ENCODE assay signal across 20 cellular contexts in the genomic region with DNA sequence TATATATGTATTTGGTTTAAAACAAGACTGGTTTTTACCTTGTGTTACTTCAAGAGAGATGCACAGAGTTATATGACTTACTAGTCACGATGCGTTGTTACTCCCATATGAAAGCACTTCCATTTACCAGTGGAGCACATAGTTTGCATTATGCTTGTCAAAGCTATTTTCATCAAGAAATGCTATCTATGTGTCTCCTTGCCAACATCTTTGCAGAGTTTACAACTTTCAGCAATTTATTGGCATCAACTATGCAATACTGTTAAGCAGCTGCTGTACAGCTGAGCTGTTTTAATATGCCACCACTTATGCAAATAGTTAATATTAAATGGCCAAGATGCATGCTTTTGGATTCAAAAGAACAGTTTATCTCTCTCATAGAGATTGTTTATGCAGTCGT.
DNase-seq lines count a peak whose midpoint lies in the region; TF ChIP-seq lines count a peak whose summit lies in the region.
"Had no signal": no experiment of that assay in that cellular context is flagged by ENCODE, and none has a peak within 500 bp of the region (broad histone marks: within the 10 kb centered on the region; RNA-seq: fewer than 3 reads in every experiment).

No MANE protein-coding gene starts in this region.

- no peak for TF ChIP-seq CTCF in AG10803 (conservative IDR thresholded peaks at IDR 0.05; ENCODE audit: low read length)
- no peak for TF ChIP-seq CTCF in fibroblast of villous mesenchyme (IDR thresholded peaks at IDR 0.05; ENCODE audit: insufficient read depth, low read depth, low read length)

- DNase-seq in AG10803 (ENCODE audit: low read depth), result peak; percentile 34
- peak; percentile 15 for DNase-seq in GM04504 (ENCODE audit: low read depth)
- DNase-seq in fibroblast of gingiva (ENCODE audit: low read depth), result peak; percentile 80
- DNase-seq in fibroblast of villous mesenchyme (ENCODE audit: low read depth), result peak; percentile 28
- DNase-seq in activated CD4-positive, alpha-beta T cell treated with anti-CD3 and anti-CD28 coated beads for 1 hour, result no peak
- DNase-seq in central memory CD4-positive, alpha-beta T cell, result no peak
- DNase-seq in NOMO-1 treated with DMSO at 0.1 percent for 48 hours (lab: John Stamatoyannopoulos, UW; ENCODE audit: unreplicated experiment), result no peak
- DNase-seq: 8988T; ACHN; Caco-2; CD4-positive, CD25-positive, alpha-beta regulatory T cell; CD8-positive, alpha-beta T cell; DMS153; DMS79; GF-D8; GOT3; HFFc6 had no signal

- H3K4me3 ChIP-seq in AG10803 (ENCODE audit: low read length) (no peak overlapping the region), fibroblast of villous mesenchyme (ENCODE audit: low read depth, low read length) (no peak overlapping the region)
- H3K4me3 ChIP-seq: A549, BLaER1, HAP-1 had no signal

Comparison
In these comparisons a context has a peak if more than half of its experiments do, and no peak if none do; other contexts are left out.
1. DNase-seq: peak in AG10803 (single experiment), GM04504 (single experiment), fibroblast of gingiva (single experiment) and fibroblast of villous mesenchyme (single experiment); none in activated CD4-positive, alpha-beta T cell treated with anti-CD3 and anti-CD28 coated beads for 1 hour (single experiment), central memory CD4-positive, alpha-beta T cell (single experiment) and NOMO-1 treated with DMSO at 0.1 percent for 48 hours (single experiment).